In genomic region chr5:153168226-153168625, GRCh38 we compare ENCODE assay signal across 24 cellular contexts.
"Had no signal": no experiment of that assay in that cellular context is flagged by ENCODE, and none has a peak within 500 bp of the region (broad histone marks: within the 10 kb centered on the region; RNA-seq: fewer than 3 reads in every experiment).

No MANE protein-coding gene starts in this region.

- H3K9ac ChIP-seq: SK-N-SH had no signal

- H3K36me3 Mint-ChIP-seq: T-cell had no signal

- H3K4me2 ChIP-seq: SK-N-SH had no signal

- H3K9me3 ChIP-seq: MG63, SK-N-SH had no signal

- ATAC-seq: HepG2, T-cell had no signal

- H3K4me3 Mint-ChIP-seq: T-cell had no signal

- H3K27ac Mint-ChIP-seq: T-cell had no signal

- FAIRE-seq: HepG2, RCC 7860 had no signal

- DNase-seq: IMR-90, Karpas-422, KG1, MG63, NCI-H1092, NCI-H1105 treated with DMSO at 0.1 percent for 48 hours, NCI-H1417 treated with DMSO at 0.1 percent for 48 hours, NCI-H146, NCI-H1694 treated with DMSO at 0.1 percent for 48 hours, NCI-H1930, NCI-H2081, NCI-H2107, NCI-H2227 treated with DMSO at 0.1 percent for 48 hours, NCI-H510A, NCI-H524 treated with DMSO at 0.1 percent for 48 hours, NCI-H69, NCI-H774, RPMI8226, SHP77, SK-N-SH, SW 1271, T-cell had no signal

- H3K27me3 ChIP-seq: MG63 had no signal

- H3K27me3 Mint-ChIP-seq: T-cell had no signal

- H3K4me1 Mint-ChIP-seq: T-cell had no signal

- H3K4me3 ChIP-seq: MG63 had no signal

- H3K36me3 ChIP-seq: MG63 had no signal
